ENCODE assay signal across 16 cellular contexts in the genomic region with DNA sequence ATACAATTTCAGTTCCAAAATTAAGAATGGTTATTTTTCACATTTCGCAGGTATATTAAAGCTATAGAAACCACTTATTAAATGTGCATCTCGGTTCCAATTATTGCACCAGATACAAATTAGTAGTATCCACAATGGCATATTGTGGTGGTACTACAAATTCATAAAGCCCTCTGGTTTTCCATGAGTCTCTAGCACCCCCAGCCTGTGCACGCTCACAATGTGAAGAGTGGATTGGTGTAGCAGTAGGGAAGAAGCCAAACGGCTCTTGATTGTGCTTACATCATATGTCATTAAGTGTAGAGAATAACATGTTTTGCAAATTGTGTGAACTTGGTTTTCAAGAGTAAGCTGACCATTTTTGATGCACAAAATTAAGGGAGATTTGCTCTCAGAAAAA. TPM values are rescaled to one million over a fixed set of nuclear protein-coding genes. Genes with fewer than 3 reads are reported as not detected.
DNase-seq lines count a peak whose midpoint lies in the region; ATAC-seq and TF ChIP-seq lines count a peak whose summit lies in the region.
"Had no signal": no experiment of that assay in that cellular context is flagged by ENCODE, and none has a peak within 500 bp of the region (broad histone marks: within the 10 kb centered on the region; RNA-seq: fewer than 3 reads in every experiment).

No MANE protein-coding gene starts in this region.

- no peak overlapping the region for H3K27ac ChIP-seq in cardiac muscle cell
- no peak overlapping the region for H3K27ac ChIP-seq in heart right ventricle
- H3K27ac ChIP-seq: right atrium auricular region had no signal

- H3K9me3 ChIP-seq in cardiac muscle cell (ENCODE audit: low read depth) (no peaks in the 10 kb centered on the region), heart right ventricle (no peaks in the 10 kb centered on the region), NT2/D1 (ENCODE audit: insufficient read depth, low read length) (no peaks in the 10 kb centered on the region)
- H3K9me3 ChIP-seq: right atrium auricular region, tibial nerve had no signal

- H3K36me3 Mint-ChIP-seq in type B pancreatic cell, result no peaks in the 10 kb centered on the region

- ATAC-seq in heart right ventricle (no peak), GM19035 (IDR thresholded peaks at IDR 0.05; ENCODE audit: unreplicated experiment) (no peak)
- ATAC-seq: HepG2 had no signal

- peak overlapping the region; percentile 90 for H3K4me3 Mint-ChIP-seq in type B pancreatic cell

- TF ChIP-seq CTCF in cardiac muscle cell (IDR thresholded peaks at IDR 0.05; ENCODE audit: low read depth, low read length) (no peak), heart right ventricle (IDR thresholded peaks at IDR 0.05) (no peak), type B pancreatic cell (conservative IDR thresholded peaks at IDR 0.05) (no peak)

- H3K4me1 ChIP-seq in cardiac muscle cell (ENCODE audit: low read depth) (no peaks in the 10 kb centered on the region), heart right ventricle (peaks cover 0 to 12% (median 0%) of the 10 kb centered on the region in 9 donors), NT2/D1 (ENCODE audit: insufficient read depth, insufficient read length) (no peaks in the 10 kb centered on the region)

- H3K4me3 ChIP-seq in cardiac muscle cell (peak overlapping the region; percentile 38), heart right ventricle (no peak overlapping the region), NT2/D1 (ENCODE audit: insufficient read length, low read depth) (peak overlapping the region; percentile 64)

- H3K4me1 Mint-ChIP-seq in type B pancreatic cell (ENCODE audit: unreplicated experiment), result peaks cover 5% of the 10 kb centered on the region

- DNase-seq in cardiac muscle cell (ENCODE audit: low read depth in 1 of 2, low spot score in 1 of 2) (peak in 1 of 2 donors; percentile 26), heart right ventricle (no peak), NT2/D1 (ENCODE audit: low read depth, low spot score) (no peak), head of caudate nucleus (peak in 31 of 42 donors; percentile 1 to 67 (median 33)), type B pancreatic cell (ENCODE audit: extremely low spot score, unreplicated experiment) (no peak), HuH-7.5 (ENCODE audit: low spot score) (no peak), HK-2 (ENCODE audit: unreplicated experiment) (no peak)
- DNase-seq: activated CD4-positive, alpha-beta T cell treated with anti-CD3 and anti-CD28 coated beads, Interleukin-2, amount 50 U/mL, for 48 hours; activated gamma-delta T cell; AML-193; foreskin melanocyte; NCI-H226 had no signal

- H3K27ac Mint-ChIP-seq in type B pancreatic cell, result no peak overlapping the region

- peaks cover 63% of the 10 kb centered on the region for H3K27me3 Mint-ChIP-seq in type B pancreatic cell

- intact Hi-C loops in heart right ventricle (cut with DNase I), result no loop called here
- intact Hi-C loops in head of caudate nucleus (cut with DNase I), result no loop called here

- H3K9me3 Mint-ChIP-seq in type B pancreatic cell, result no peaks in the 10 kb centered on the region

- peaks cover 57% of the 10 kb centered on the region for H3K27me3 ChIP-seq in cardiac muscle cell
- H3K27me3 ChIP-seq in heart right ventricle, result peaks cover 0 to 55% (median 45%) of the 10 kb centered on the region in 7 donors
- H3K27me3 ChIP-seq in NT2/D1 (ENCODE audit: insufficient read depth, insufficient read length), result peaks cover 39% of the 10 kb centered on the region

- no peaks in the 10 kb centered on the region for H3K36me3 ChIP-seq in cardiac muscle cell
- H3K36me3 ChIP-seq in heart right ventricle, result no peaks in the 10 kb centered on the region
- no peaks in the 10 kb centered on the region for H3K36me3 ChIP-seq in NT2/D1 (ENCODE audit: insufficient read depth, insufficient read length, low read length)
- H3K36me3 ChIP-seq: right atrium auricular region, tibial nerve had no signal

- 34 to 40% methylated on average over 4 of the region's 4 CpGs for WGBS in heart right ventricle, 2 donors

- H3K9ac ChIP-seq in NT2/D1 (ENCODE audit: insufficient read length, low read depth), result no peak overlapping the region

RNA-seq across cellular contexts. Expression of a gene that starts 1.9 kb away (rescaled TPM):
- total RNA-seq in cardiac muscle cell (6.3 and 11.9 TPM in 2 replicates), heart right ventricle (1 to 10 TPM in 1 of 10 donors, under 1 TPM in 5, not detected in 4; 0.08 to 1.7 (median 0.27) TPM), type B pancreatic cell (ENCODE audit: low replicate concordance) (6.6 and 8.1 TPM in 2 replicates)
- polyA plus RNA-seq in cardiac muscle cell (5.0 and 10.8 TPM in 2 replicates), heart right ventricle (under 1 TPM in 1 of 2 donors, not detected in 1; 0.33 TPM)
- total RNA-seq: HepG2 had no signal
- polyA plus RNA-seq: HepG2 had no signal

Comparison
In these comparisons a context has a peak if more than half of its experiments do, and no peak if none do; other contexts are left out.
1. H3K4me3 ChIP-seq: peak in cardiac muscle cell (single experiment) and NT2/D1 (single experiment); none in heart right ventricle (0 of 10).
2. DNase-seq: peak in head of caudate nucleus (31 of 42); none in heart right ventricle (0 of 2), NT2/D1 (single experiment), type B pancreatic cell (single experiment), HuH-7.5 (single experiment) and HK-2 (single experiment).